In the genomic region with DNA sequence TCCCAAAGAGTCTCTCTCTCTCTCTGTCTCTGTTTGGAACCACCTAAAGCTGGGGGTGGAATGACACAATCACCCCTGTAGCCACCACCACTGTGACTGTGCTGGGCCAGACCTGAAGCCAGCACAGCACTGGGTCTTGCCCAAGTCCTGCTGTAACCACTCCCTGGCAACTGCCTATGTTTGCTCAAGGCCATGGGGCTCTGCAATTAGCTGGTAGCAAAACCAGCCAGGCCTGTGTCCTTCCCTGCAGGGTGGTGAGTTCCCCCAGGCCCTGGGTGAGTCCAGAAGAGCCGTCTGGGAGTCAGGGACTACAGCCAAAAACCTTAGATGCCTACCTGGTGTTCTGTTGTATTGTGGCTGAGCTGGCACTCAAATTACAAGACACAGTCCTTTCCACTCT, we compare ENCODE assay signal across 12 cellular contexts. TPM values are rescaled to one million over a fixed set of nuclear protein-coding genes. Genes with fewer than 3 reads are reported as not detected.
DNase-seq lines count a peak whose midpoint lies in the region; ATAC-seq and TF ChIP-seq lines count a peak whose summit lies in the region.
"Had no signal": no experiment of that assay in that cellular context is flagged by ENCODE, and none has a peak within 500 bp of the region (broad histone marks: within the 10 kb centered on the region; RNA-seq: fewer than 3 reads in every experiment).

No MANE protein-coding gene starts in this region.

- H3K36me3 Mint-ChIP-seq in osteocyte (ENCODE audit: unreplicated experiment) = peaks cover 20% of the 10 kb centered on the region

- no peaks in the 10 kb centered on the region for H3K27me3 ChIP-seq in lung (ENCODE audit: control insufficient read depth, insufficient read depth)

- TF ChIP-seq CTCF in C4-2B (conservative IDR thresholded peaks at IDR 0.05) (no peak), lung (IDR thresholded peaks at IDR 0.05; ENCODE audit: control extremely low read depth, extremely low read depth) (no peak), osteocyte (IDR thresholded peaks at IDR 0.05) (no peak)

- 50 to 61% methylated on average over 1 of the region's 1 CpG for WGBS in lung, 2 donors

- no peak overlapping the region for H3K4me3 Mint-ChIP-seq in osteocyte (ENCODE audit: unreplicated experiment)

- H3K27me3 Mint-ChIP-seq in osteocyte (ENCODE audit: unreplicated experiment) = no peaks in the 10 kb centered on the region

- H3K4me1 ChIP-seq in lung (ENCODE audit: control insufficient read depth in 2 of 2, insufficient read depth in 2 of 2, low read length in 2 of 2) = peaks cover 0 to 3% of the 10 kb centered on the region in 2 donors

- no peaks in the 10 kb centered on the region for H3K9me3 ChIP-seq in lung (ENCODE audit: control insufficient read depth in 2 of 2, insufficient read depth in 1 of 2, low read length in 1 of 2)

- H3K4me3 ChIP-seq in lung = no peak overlapping the region

- peaks cover 19 to 47% of the 10 kb centered on the region in 2 donors for H3K36me3 ChIP-seq in lung (ENCODE audit: control insufficient read depth in 2 of 2, insufficient read depth in 2 of 2, low read length in 2 of 2)

- H3K27ac Mint-ChIP-seq in osteocyte (ENCODE audit: unreplicated experiment) = no peak overlapping the region

- no peaks in the 10 kb centered on the region for H3K9me3 Mint-ChIP-seq in osteocyte (ENCODE audit: unreplicated experiment)

- peak; percentile 71 for ATAC-seq in lung (ENCODE audit: insufficient read depth, low FRiP score)
- ATAC-seq in HG02759 (IDR thresholded peaks at IDR 0.05; ENCODE audit: unreplicated experiment) = no peak
- ATAC-seq in GM21367 (IDR thresholded peaks at IDR 0.05; ENCODE audit: unreplicated experiment) = no peak

- H3K27ac ChIP-seq in C4-2B (peak overlapping the region; percentile 74), cingulate gyrus (ENCODE audit: low read depth, low read length) (peak overlapping the region; percentile 25), lung (ENCODE audit: low read depth in 1 of 2, low read length in 1 of 2) (peak overlapping the region in 1 of 2 donors; percentile 5)

- DNase-seq in NCI-H2196 (lab: John Stamatoyannopoulos, UW; ENCODE audit: unreplicated experiment) (peak; percentile 58), lung (ENCODE audit: low spot score) (peak; percentile 69), osteocyte (ENCODE audit: extremely low spot score, unreplicated experiment) (no peak)
- DNase-seq in stimulated activated naive CD4-positive, alpha-beta T cell treated with Interleukin-2 at 50 U/mL for 16 hours (lab: John Stamatoyannopoulos, UW) = no peak
- DNase-seq: glutamatergic neuron; GOT3; RPMI8226; stimulated activated CD4-positive, alpha-beta T cell treated with anti-CD3 and anti-CD28 coated beads, Interleukin-2, amount 100 ng/mL, for 24 hours had no signal

- H3K4me1 Mint-ChIP-seq in osteocyte (ENCODE audit: unreplicated experiment) = no peaks in the 10 kb centered on the region

RNA-seq across cellular contexts. Expression of gene DGLUCY, which starts 50.8 kb away (rescaled TPM):
- 10 to 100 TPM; 67.2 to 74.3 TPM for total RNA-seq in lung
- polyA plus RNA-seq in lung = 10 to 100 TPM; 29.0 to 36.9 TPM
- 20.4 and 29.3 TPM in 2 replicates for total RNA-seq in osteocyte

Comparison
In these comparisons a context has a peak if more than half of its experiments do, and no peak if none do; other contexts are left out.
1. DNase-seq: peak in NCI-H2196 (single experiment) and lung (single experiment); none in osteocyte (single experiment) and stimulated activated naive CD4-positive, alpha-beta T cell treated with Interleukin-2 at 50 U/mL for 16 hours (single experiment).